ENCODE assay signal across 1 cellular context in genomic region chr2:99481941-99482340, GRCh38.
TF ChIP-seq lines count a peak whose summit lies in the region.

No MANE protein-coding gene starts in this region.

TF ChIP-seq in HCT116, 20 proteins besides CTCF, POLR2A, EP300 and RAD21 (continued from another document):
- TF ChIP-seq, protein P1, sequence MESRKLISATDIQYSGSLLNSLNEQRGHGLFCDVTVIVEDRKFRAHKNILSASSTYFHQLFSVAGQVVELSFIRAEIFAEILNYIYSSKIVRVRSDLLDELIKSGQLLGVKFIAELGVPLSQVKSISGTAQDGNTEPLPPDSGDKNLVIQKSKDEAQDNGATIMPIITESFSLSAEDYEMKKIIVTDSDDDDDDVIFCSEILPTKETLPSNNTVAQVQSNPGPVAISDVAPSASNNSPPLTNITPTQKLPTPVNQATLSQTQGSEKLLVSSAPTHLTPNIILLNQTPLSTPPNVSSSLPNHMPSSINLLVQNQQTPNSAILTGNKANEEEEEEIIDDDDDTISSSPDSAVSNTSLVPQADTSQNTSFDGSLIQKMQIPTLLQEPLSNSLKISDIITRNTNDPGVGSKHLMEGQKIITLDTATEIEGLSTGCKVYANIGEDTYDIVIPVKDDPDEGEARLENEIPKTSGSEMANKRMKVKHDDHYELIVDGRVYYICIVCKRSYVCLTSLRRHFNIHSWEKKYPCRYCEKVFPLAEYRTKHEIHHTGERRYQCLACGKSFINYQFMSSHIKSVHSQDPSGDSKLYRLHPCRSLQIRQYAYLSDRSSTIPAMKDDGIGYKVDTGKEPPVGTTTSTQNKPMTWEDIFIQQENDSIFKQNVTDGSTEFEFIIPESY (IDR thresholded peaks at IDR 0.05; ENCODE audit: extremely low read depth, insufficient replicate concordance, low read length) = no peak
- TF ChIP-seq REST (IDR thresholded peaks at IDR 0.05; ENCODE audit: low read depth) = no peak
